Comparison of ENCODE assay signal across 29 cellular contexts in the genomic region with DNA sequence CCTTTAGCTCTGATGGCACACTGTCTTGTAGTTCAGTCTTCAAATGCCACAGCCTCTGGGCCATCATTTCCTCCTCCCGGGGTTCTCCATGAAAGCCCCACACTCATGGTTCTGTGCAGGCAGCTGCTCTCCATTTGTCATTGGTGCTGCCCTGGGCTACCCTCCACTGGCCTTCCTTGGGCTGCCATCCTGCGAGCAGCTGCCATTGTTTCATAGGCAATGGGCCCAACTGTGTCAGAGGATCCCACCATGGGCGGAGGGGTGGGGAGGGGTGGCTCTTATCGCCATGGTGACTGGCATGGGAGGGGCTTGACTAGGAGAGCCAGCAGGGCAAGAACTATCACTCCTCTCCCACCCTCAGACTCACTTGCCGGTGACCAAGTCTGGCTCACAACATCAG.
"Had no signal": no experiment of that assay in that cellular context is flagged by ENCODE, and none has a peak within 500 bp of the region (broad histone marks: within the 10 kb centered on the region; RNA-seq: fewer than 3 reads in every experiment).

No MANE protein-coding gene starts in this region.

- DNase-seq: activated CD4-positive, alpha-beta memory T cell treated with anti-CD3 and anti-CD28 coated beads for 36 hours; activated CD4-positive, alpha-beta T cell treated with anti-CD3 and anti-CD28 coated beads, Interleukin-2, amount 10 ng/mL, durations not matched to agents 24 days and 14 days; activated CD8-positive, alpha-beta memory T cell treated with anti-CD3 and anti-CD28 coated beads, Interleukin-2, amount 50 U/mL, for 4 hours; activated effector memory CD4-positive, alpha-beta T cell treated with anti-CD3 and anti-CD28 coated beads, Interleukin-2, amount 50 U/mL, for 16 hours; activated naive CD4-positive, alpha-beta T cell treated with anti-CD3 and anti-CD28 coated beads for 36 hours; activated naive CD8-positive, alpha-beta T cell treated with anti-CD3 and anti-CD28 coated beads, Interleukin-2, amount 10 ng/mL, durations not matched to agents 7 days and 5 days; activated T-cell treated with anti-CD3 and anti-CD28 coated beads, Interleukin-2, amount 50 U/mL, for 1 hour; amniotic stem cell; cortex of kidney; effector memory CD8-positive, alpha-beta T cell; foreskin fibroblast; left cardiac atrium; naive thymus-derived CD8-positive, alpha-beta T cell; pancreas; retina; sigmoid colon; small intestine; stimulated activated CD4-positive, alpha-beta T cell treated with anti-CD3 and anti-CD28 coated beads, Interleukin-4, amount 100 ng/mL, for 24 hours; stimulated activated naive B cell treated with anti-CD40 and anti-IgM and Interleukin-4, amounts not matched to agents 10 μg/mL and 1 μg/mL and 100 μg/mL, for 72 hours; T-helper 1 cell had no signal

- H3K4me3 Mint-ChIP-seq: activated CD4-positive, alpha-beta memory T cell treated with anti-CD3 and anti-CD28 coated beads for 36 hours; activated CD4-positive, alpha-beta T cell treated with anti-CD3 and anti-CD28 coated beads, Interleukin-2, amount 10 ng/mL, durations not matched to agents 24 days and 14 days; activated naive CD4-positive, alpha-beta T cell treated with anti-CD3 and anti-CD28 coated beads for 36 hours; activated naive CD8-positive, alpha-beta T cell treated with anti-CD3 and anti-CD28 coated beads, Interleukin-2, amount 10 ng/mL, durations not matched to agents 7 days and 5 days; activated T-helper 1 cell treated with anti-CD3 and anti-CD28 coated beads, Interleukin-12 subunit alpha, Interleukin-12 subunit beta, Interleukin-2, Interleukin-4 antibody, amounts not matched to agents 30 ng/mL and 10 ng/mL and 1 ng/mL, durations not matched to agents 14 hours and 24 hours and 36 hours; effector memory CD8-positive, alpha-beta T cell; memory B cell; naive thymus-derived CD8-positive, alpha-beta T cell; stimulated activated naive B cell treated with anti-CD40 and anti-IgM and Interleukin-4, amounts not matched to agents 10 μg/mL and 1 μg/mL and 100 μg/mL, for 72 hours; T-helper 2 cell treated with Interferon-gamma antibody and Interleukin-4, amounts not matched to agents 5 μg/mL and 100 μg/mL, for 36 hours had no signal

- H3K4me1 ChIP-seq: pancreas, prostate gland, sigmoid colon, suprapubic skin, tibial nerve had no signal

- H3K4me3 ChIP-seq: pancreas, prostate gland, sigmoid colon, suprapubic skin, tibial nerve had no signal

- H3K9me3 ChIP-seq: neutrophil, pancreas, prostate gland, sigmoid colon, suprapubic skin had no signal

- H3K4me1 Mint-ChIP-seq: activated CD4-positive, alpha-beta T cell treated with anti-CD3 and anti-CD28 coated beads, Interleukin-2, amount 10 ng/mL, durations not matched to agents 24 days and 14 days; activated naive CD8-positive, alpha-beta T cell treated with anti-CD3 and anti-CD28 coated beads, Interleukin-2, amount 10 ng/mL, durations not matched to agents 7 days and 5 days; memory B cell; naive thymus-derived CD8-positive, alpha-beta T cell; stimulated activated naive B cell treated with anti-CD40 and anti-IgM and Interleukin-4, amounts not matched to agents 10 μg/mL and 1 μg/mL and 100 μg/mL, for 72 hours had no signal

- H3K27ac ChIP-seq: neutrophil, pancreas, prostate gland, sigmoid colon, suprapubic skin, tibial nerve, VCaP had no signal

- H3K27ac Mint-ChIP-seq: activated CD4-positive, alpha-beta memory T cell treated with anti-CD3 and anti-CD28 coated beads for 36 hours; activated CD4-positive, alpha-beta T cell treated with anti-CD3 and anti-CD28 coated beads, Interleukin-2, amount 10 ng/mL, durations not matched to agents 24 days and 14 days; activated naive CD4-positive, alpha-beta T cell treated with anti-CD3 and anti-CD28 coated beads for 36 hours; activated naive CD8-positive, alpha-beta T cell treated with anti-CD3 and anti-CD28 coated beads, Interleukin-2, amount 10 ng/mL, durations not matched to agents 7 days and 5 days; activated T-helper 1 cell treated with anti-CD3 and anti-CD28 coated beads, Interleukin-12 subunit alpha, Interleukin-12 subunit beta, Interleukin-2, Interleukin-4 antibody, amounts not matched to agents 30 ng/mL and 10 ng/mL and 1 ng/mL, durations not matched to agents 14 hours and 24 hours and 36 hours; effector memory CD8-positive, alpha-beta T cell; memory B cell; naive thymus-derived CD8-positive, alpha-beta T cell; stimulated activated naive B cell treated with anti-CD40 and anti-IgM and Interleukin-4, amounts not matched to agents 10 μg/mL and 1 μg/mL and 100 μg/mL, for 72 hours; T-helper 2 cell treated with Interferon-gamma antibody and Interleukin-4, amounts not matched to agents 5 μg/mL and 100 μg/mL, for 36 hours had no signal

- H3K27me3 Mint-ChIP-seq: activated CD4-positive, alpha-beta memory T cell treated with anti-CD3 and anti-CD28 coated beads for 36 hours; activated CD4-positive, alpha-beta T cell treated with anti-CD3 and anti-CD28 coated beads, Interleukin-2, amount 10 ng/mL, durations not matched to agents 24 days and 14 days had no signal

- H3K36me3 Mint-ChIP-seq: activated CD4-positive, alpha-beta memory T cell treated with anti-CD3 and anti-CD28 coated beads for 36 hours; activated naive CD8-positive, alpha-beta T cell treated with anti-CD3 and anti-CD28 coated beads, Interleukin-2, amount 10 ng/mL, durations not matched to agents 7 days and 5 days; memory B cell had no signal

- ATAC-seq: activated CD4-positive, CD25-positive, alpha-beta regulatory T cell treated with anti-CD3 and anti-CD28 coated beads, Interleukin-2, amount 50 U/mL, for 24 hours; effector memory CD8-positive, alpha-beta T cell; naive thymus-derived CD8-positive, alpha-beta T cell; pancreas; stimulated activated naive B cell treated with anti-CD40 and anti-IgM and Interleukin-4, amounts not matched to agents 10 μg/mL and 1 μg/mL and 100 μg/mL, for 72 hours had no signal

- H3K9me3 Mint-ChIP-seq: activated CD4-positive, alpha-beta T cell treated with anti-CD3 and anti-CD28 coated beads, Interleukin-2, amount 10 ng/mL, durations not matched to agents 24 days and 14 days; activated naive CD8-positive, alpha-beta T cell treated with anti-CD3 and anti-CD28 coated beads, Interleukin-2, amount 10 ng/mL, durations not matched to agents 7 days and 5 days; activated T-helper 1 cell treated with anti-CD3 and anti-CD28 coated beads, Interleukin-12 subunit alpha, Interleukin-12 subunit beta, Interleukin-2, Interleukin-4 antibody, amounts not matched to agents 30 ng/mL and 10 ng/mL and 1 ng/mL, durations not matched to agents 14 hours and 24 hours and 36 hours; effector memory CD8-positive, alpha-beta T cell; T-helper 2 cell treated with Interferon-gamma antibody and Interleukin-4, amounts not matched to agents 5 μg/mL and 100 μg/mL, for 36 hours had no signal

- H3K36me3 ChIP-seq: neutrophil, pancreas, prostate gland, sigmoid colon, suprapubic skin, tibial nerve had no signal

- H3K27me3 ChIP-seq: neutrophil, pancreas, sigmoid colon, suprapubic skin, tibial nerve had no signal
